15 cellular contexts compared by ENCODE assay signal in the genomic region with DNA sequence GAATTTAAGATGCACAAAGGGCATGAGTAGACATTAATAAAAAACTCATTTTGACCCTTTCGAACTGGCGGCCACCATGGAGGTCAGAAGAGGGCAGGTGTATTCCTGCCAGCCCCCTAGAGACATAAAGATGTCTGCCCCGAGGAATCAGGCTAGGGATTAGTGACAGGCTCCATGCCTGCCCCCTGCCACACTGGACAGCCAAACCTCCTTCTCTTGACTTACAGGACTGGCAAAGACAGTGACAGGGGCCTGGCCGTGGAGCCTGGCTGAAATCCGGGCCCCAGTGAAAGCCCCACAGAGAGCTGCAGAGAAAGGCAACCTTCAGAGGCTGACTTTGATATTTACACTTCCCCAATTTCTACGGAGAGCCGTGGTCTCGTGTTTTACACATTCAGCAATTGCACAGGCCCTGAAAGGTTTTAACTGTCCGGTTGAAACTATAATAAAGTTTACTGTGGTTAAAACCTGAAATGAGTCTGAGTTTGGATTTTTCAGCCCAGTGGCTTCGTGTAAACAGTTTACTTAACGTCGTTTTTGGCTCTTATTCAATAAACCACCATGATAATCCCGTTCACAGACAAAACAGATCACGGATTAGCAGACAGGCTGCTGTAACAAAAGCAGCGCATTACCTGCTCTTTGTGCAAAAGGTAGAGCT.
A peak's percentile ranks its signal among the peaks of the same experiment; 100 is the strongest.
DNase-seq lines count a peak whose midpoint lies in the region; ATAC-seq and TF ChIP-seq lines count a peak whose summit lies in the region.
"Had no signal": no experiment of that assay in that cellular context is flagged by ENCODE, and none has a peak within 500 bp of the region (broad histone marks: within the 10 kb centered on the region; RNA-seq: fewer than 3 reads in every experiment).

No MANE protein-coding gene starts in this region.

- ATAC-seq in GM19035 (IDR thresholded peaks at IDR 0.05; ENCODE audit: unreplicated experiment) (peak; percentile 63), HG02763 (IDR thresholded peaks at IDR 0.05; ENCODE audit: unreplicated experiment) (peak; percentile 63)
- ATAC-seq in stimulated activated memory B cell treated with anti-CD40 and anti-IgM and Interleukin-4, amounts not matched to agents 10 μg/mL and 1 μg/mL and 100 μg/mL, for 72 hours, result peak; percentile 76
- ATAC-seq: HCT116; natural killer cell treated with Interleukin-12 subunit alpha and Interleukin-12 subunit beta and Interleukin-15 and Interleukin-18, amount 100 ng/mL, for 72 hours had no signal

- no peaks in the 10 kb centered on the region for H3K9me3 ChIP-seq in SU-DHL-6 (ENCODE audit: insufficient read depth, low read length)
- no peaks in the 10 kb centered on the region for H3K9me3 ChIP-seq in Peyer's patch
- H3K9me3 ChIP-seq: ascending aorta had no signal

- H3K27ac ChIP-seq in SU-DHL-6 (ENCODE audit: low read depth, low read length) (no peak overlapping the region), Peyer's patch (peak overlapping the region in 1 of 4 donors; percentile 58)
- H3K27ac ChIP-seq: ascending aorta, PC-9 had no signal

- DNase-seq in GDM1 (lab: John Stamatoyannopoulos, UW) (no peak), NAMALWA (ENCODE audit: low spot score) (no peak), Peyer's patch (no peak)
- no peak for DNase-seq in activated naive CD8-positive, alpha-beta T cell treated with anti-CD3 and anti-CD28 coated beads for 36 hours
- DNase-seq: CD8-positive, alpha-beta memory T cell; NCI-H187; PC-9; T1000 had no signal

- peaks cover 7% of the 10 kb centered on the region for H3K36me3 Mint-ChIP-seq in stimulated activated memory B cell treated with anti-CD40 and anti-IgM and Interleukin-4, amounts not matched to agents 10 μg/mL and 1 μg/mL and 100 μg/mL, for 72 hours
- no peaks in the 10 kb centered on the region for H3K36me3 Mint-ChIP-seq in activated naive CD8-positive, alpha-beta T cell treated with anti-CD3 and anti-CD28 coated beads for 36 hours
- H3K36me3 Mint-ChIP-seq: CD8-positive, alpha-beta memory T cell; natural killer cell treated with Interleukin-12 subunit alpha and Interleukin-12 subunit beta and Interleukin-15 and Interleukin-18, amount 100 ng/mL, for 72 hours had no signal

- H3F3A ChIP-seq in SU-DHL-6 (ENCODE audit: insufficient read depth), result no peaks in the 10 kb centered on the region

- no peaks in the 10 kb centered on the region for H3K27me3 Mint-ChIP-seq in stimulated activated memory B cell treated with anti-CD40 and anti-IgM and Interleukin-4, amounts not matched to agents 10 μg/mL and 1 μg/mL and 100 μg/mL, for 72 hours
- H3K27me3 Mint-ChIP-seq in activated naive CD8-positive, alpha-beta T cell treated with anti-CD3 and anti-CD28 coated beads for 36 hours, result no peaks in the 10 kb centered on the region
- H3K27me3 Mint-ChIP-seq: natural killer cell treated with Interleukin-12 subunit alpha and Interleukin-12 subunit beta and Interleukin-15 and Interleukin-18, amount 100 ng/mL, for 72 hours had no signal

- TF ChIP-seq POLR2A in Peyer's patch (IDR thresholded peaks at IDR 0.05), result no peak

- peak overlapping the region; percentile 91 for H2AFZ ChIP-seq in SU-DHL-6 (ENCODE audit: low read depth, low read length, severe bottlenecking)
- H2AFZ ChIP-seq: PC-9 had no signal

- H3K4me2 ChIP-seq in SU-DHL-6 (ENCODE audit: low read depth, low read length, poor library complexity, severe bottlenecking), result peak overlapping the region; percentile 42
- H3K4me2 ChIP-seq: PC-9 had no signal

- peaks cover 7% of the 10 kb centered on the region for H3K4me1 Mint-ChIP-seq in stimulated activated memory B cell treated with anti-CD40 and anti-IgM and Interleukin-4, amounts not matched to agents 10 μg/mL and 1 μg/mL and 100 μg/mL, for 72 hours
- H3K4me1 Mint-ChIP-seq in activated naive CD8-positive, alpha-beta T cell treated with anti-CD3 and anti-CD28 coated beads for 36 hours, result no peaks in the 10 kb centered on the region
- H3K4me1 Mint-ChIP-seq: CD8-positive, alpha-beta memory T cell had no signal

- H3K4me1 ChIP-seq in Peyer's patch, result no peaks in the 10 kb centered on the region
- H3K4me1 ChIP-seq: ascending aorta had no signal

- H3K4me3 Mint-ChIP-seq in stimulated activated memory B cell treated with anti-CD40 and anti-IgM and Interleukin-4, amounts not matched to agents 10 μg/mL and 1 μg/mL and 100 μg/mL, for 72 hours, result no peak overlapping the region
- H3K4me3 Mint-ChIP-seq in activated naive CD8-positive, alpha-beta T cell treated with anti-CD3 and anti-CD28 coated beads for 36 hours, result no peak overlapping the region
- H3K4me3 Mint-ChIP-seq: CD8-positive, alpha-beta memory T cell; natural killer cell treated with Interleukin-12 subunit alpha and Interleukin-12 subunit beta and Interleukin-15 and Interleukin-18, amount 100 ng/mL, for 72 hours had no signal

- H3K79me2 ChIP-seq in SU-DHL-6 (ENCODE audit: insufficient read depth, low read length), result no peaks in the 10 kb centered on the region

- H3K27me3 ChIP-seq in SU-DHL-6 (ENCODE audit: low read length), result no peaks in the 10 kb centered on the region
- no peaks in the 10 kb centered on the region for H3K27me3 ChIP-seq in Peyer's patch
- H3K27me3 ChIP-seq: ascending aorta had no signal

- no peaks in the 10 kb centered on the region for H3K36me3 ChIP-seq in SU-DHL-6 (ENCODE audit: low read length)
- no peaks in the 10 kb centered on the region for H3K36me3 ChIP-seq in Peyer's patch
- H3K36me3 ChIP-seq: ascending aorta had no signal

- H3K27ac Mint-ChIP-seq in stimulated activated memory B cell treated with anti-CD40 and anti-IgM and Interleukin-4, amounts not matched to agents 10 μg/mL and 1 μg/mL and 100 μg/mL, for 72 hours, result peak overlapping the region; percentile 77
- H3K27ac Mint-ChIP-seq in activated naive CD8-positive, alpha-beta T cell treated with anti-CD3 and anti-CD28 coated beads for 36 hours, result no peak overlapping the region
- H3K27ac Mint-ChIP-seq: CD8-positive, alpha-beta memory T cell; natural killer cell treated with Interleukin-12 subunit alpha and Interleukin-12 subunit beta and Interleukin-15 and Interleukin-18, amount 100 ng/mL, for 72 hours had no signal

- peaks cover 16% of the 10 kb centered on the region for H3K9me3 Mint-ChIP-seq in stimulated activated memory B cell treated with anti-CD40 and anti-IgM and Interleukin-4, amounts not matched to agents 10 μg/mL and 1 μg/mL and 100 μg/mL, for 72 hours
- peaks cover 7% of the 10 kb centered on the region for H3K9me3 Mint-ChIP-seq in activated naive CD8-positive, alpha-beta T cell treated with anti-CD3 and anti-CD28 coated beads for 36 hours

- H3K4me3 ChIP-seq in SU-DHL-6 (ENCODE audit: insufficient read depth, low read length, poor library complexity, severe bottlenecking) (no peak overlapping the region), Peyer's patch (no peak overlapping the region)
- H3K4me3 ChIP-seq: ascending aorta, PC-9 had no signal

- peak overlapping the region; percentile 14; the same call in 1 of the 2 replicates for H3K9ac ChIP-seq in SU-DHL-6 (ENCODE audit: low read length)

- no peaks in the 10 kb centered on the region for H3K9me2 ChIP-seq in SU-DHL-6 (replicated peaks; ENCODE audit: insufficient read depth, low read length)

- no peaks in the 10 kb centered on the region for H4K20me1 ChIP-seq in SU-DHL-6 (ENCODE audit: low read depth, low read length)

- TF ChIP-seq CTCF in SU-DHL-6 (IDR thresholded peaks at IDR 0.05; ENCODE audit: insufficient read depth, low read length, poor library complexity, severe bottlenecking), result no peak
- no peak for TF ChIP-seq CTCF in Peyer's patch (IDR thresholded peaks at IDR 0.05)
